Comparison of ENCODE assay signal across 18 cellular contexts in genomic region chr11:45272701-45273100, GRCh38. TPM values are rescaled to one million over a fixed set of nuclear protein-coding genes. Genes with fewer than 3 reads are reported as not detected.
A peak's percentile ranks its signal among the peaks of the same experiment; 100 is the strongest.
DNase-seq lines count a peak whose midpoint lies in the region; ATAC-seq and TF ChIP-seq lines count a peak whose summit lies in the region.
"Had no signal": no experiment of that assay in that cellular context is flagged by ENCODE, and none has a peak within 500 bp of the region (broad histone marks: within the 10 kb centered on the region; RNA-seq: fewer than 3 reads in every experiment).

No MANE protein-coding gene starts in this region.

- H3K27me3 ChIP-seq in RWPE2 (ENCODE audit: insufficient read depth, poor library complexity, severe bottlenecking), result no peaks in the 10 kb centered on the region

- H3K27ac ChIP-seq in RWPE2 (ENCODE audit: poor library complexity, severe bottlenecking), result no peak overlapping the region

- ATAC-seq in RWPE2 (ENCODE audit: low read depth) (peak; percentile 63), GM19452 (IDR thresholded peaks at IDR 0.05; ENCODE audit: unreplicated experiment) (no peak)
- ATAC-seq: T-cell had no signal

- no peak for TF ChIP-seq POLR2A in erythroblast (IDR thresholded peaks at IDR 0.05; ENCODE audit: low read length)

- no peak for TF ChIP-seq CTCF in RWPE2 (IDR thresholded peaks at IDR 0.05; ENCODE audit: poor library complexity, severe bottlenecking)

- no peaks in the 10 kb centered on the region for H3K36me3 ChIP-seq in RWPE2 (ENCODE audit: low read depth)

- H3K4me3 ChIP-seq in RWPE2 (ENCODE audit: severe bottlenecking), result no peak overlapping the region

- no peaks in the 10 kb centered on the region for H3K4me1 ChIP-seq in RWPE2 (ENCODE audit: insufficient read depth, poor library complexity, severe bottlenecking)

- no peaks in the 10 kb centered on the region for H3K9me3 ChIP-seq in RWPE2 (ENCODE audit: severe bottlenecking)

- DNase-seq in DMS53 (lab: John Stamatoyannopoulos, UW) (peak; percentile 89), NCI-H1436 (lab: John Stamatoyannopoulos, UW) (peak; percentile 42), RWPE2 (ENCODE audit: low spot score) (no peak), lung microvascular endothelial cell (ENCODE audit: low read depth in 2 of 2) (peak; percentile 24 to 54), erythroblast (lab: John Stamatoyannopoulos, UW) (no peak), CD1c-positive myeloid dendritic cell (ENCODE audit: extremely low spot score) (no peak)
- DNase-seq: activated gamma-delta T cell treated with Interleukin-2 at 50 U/mL for 16 hours; aorta; foreskin fibroblast; hippocampal formation; mesenchymal stem cell; NCI-H1930; stimulated activated CD4-positive, alpha-beta T cell treated with anti-CD3 and anti-CD28 coated beads, Interleukin-4, amount 100 ng/mL, for 24 hours; T-cell had no signal

RNA-seq across cellular contexts. Expression of gene SYT13, which starts 13.4 kb away (rescaled TPM):
- total RNA-seq in lung microvascular endothelial cell, result under 0.01 TPM in 2 replicates
- total RNA-seq: G401; LHCN-M2; natural killer cell treated with Interleukin-12 subunit alpha and Interleukin-12 subunit beta and Interleukin-15 and Interleukin-18, amount 100 ng/mL, for 72 hours had no signal

Comparison
In these comparisons a context has a peak if more than half of its experiments do, and no peak if none do; other contexts are left out.
1. DNase-seq: peak in DMS53 (single experiment), NCI-H1436 (single experiment) and lung microvascular endothelial cell (2 of 2); none in RWPE2 (single experiment), erythroblast (0 of 2) and CD1c-positive myeloid dendritic cell (single experiment).